Comparison of ENCODE assay signal across 8 cellular contexts in genomic region chr3:187740446-187741399, GRCh38. TPM values are rescaled to one million over a fixed set of nuclear protein-coding genes. Genes with fewer than 3 reads are reported as not detected.
A peak's percentile ranks its signal among the peaks of the same experiment; 100 is the strongest.
DNase-seq lines count a peak whose midpoint lies in the region; ATAC-seq and TF ChIP-seq lines count a peak whose summit lies in the region.

No MANE protein-coding gene starts in this region.

- H3K27ac ChIP-seq in duodenal mucosa (ENCODE audit: low read depth, low read length): peak overlapping the region; percentile 73

- peak overlapping the region; percentile 76 to 90 for H3K9ac ChIP-seq in duodenal mucosa (ENCODE audit: low read depth in 1 of 2, low read length in 2 of 2)

- no peak for TF ChIP-seq POLR2A in lower leg skin (IDR thresholded peaks at IDR 0.05)

- no peaks in the 10 kb centered on the region for H3K27me3 ChIP-seq in duodenal mucosa (ENCODE audit: control insufficient read depth in 1 of 2, insufficient read depth in 2 of 2, low read length in 2 of 2)

- ATAC-seq in GM18907 (IDR thresholded peaks at IDR 0.05; ENCODE audit: unreplicated experiment): no peak

- H3K4me3 ChIP-seq in duodenal mucosa (ENCODE audit: low read depth in 1 of 2, low read length in 2 of 2) (peak overlapping the region; percentile 91 to 93), lower leg skin (ENCODE audit: low read depth, poor library complexity, severe bottlenecking) (peak overlapping the region; percentile 45)

- DNase-seq in NCI-H1417 (lab: John Stamatoyannopoulos, UW) (peak; percentile 53 to 80 (median 72)), NCI-H1417 treated with DMSO at 0.1 percent for 48 hours (lab: John Stamatoyannopoulos, UW) (no peak), NCI-H2227 (lab: John Stamatoyannopoulos, UW; ENCODE audit: unreplicated experiment) (peak; percentile 58), lower leg skin (ENCODE audit: low spot score in 2 of 2) (peak in 1 of 2 donors; percentile 96)
- peak; percentile 74 to 80 for DNase-seq in activated CD4-positive, alpha-beta T cell treated with anti-CD3 and anti-CD28 coated beads, Interleukin-2, amount 50 U/mL, for 48 hours
- DNase-seq in stimulated activated CD4-positive, alpha-beta T cell treated with anti-CD3 and anti-CD28 coated beads, Interleukin-2, amount 100 ng/mL, for 24 hours: peak; percentile 79

- TF ChIP-seq CTCF in lower leg skin (IDR thresholded peaks at IDR 0.05): peak in 1 of 3 donors; percentile 90

- no peaks in the 10 kb centered on the region for H3K9me3 ChIP-seq in duodenal mucosa (ENCODE audit: control insufficient read depth in 1 of 2, low read length in 2 of 2)

- H3K36me3 ChIP-seq in duodenal mucosa (ENCODE audit: control insufficient read depth in 1 of 2, insufficient read depth in 2 of 2, low read length in 2 of 2): no peaks in the 10 kb centered on the region

- intact Hi-C loops in lower leg skin (cut with DNase I; ENCODE audit: low total_unique reads): no loop called here

- WGBS in lower leg skin, 2 donors: 0 to 2% methylated on average over 38 of the region's 38 CpGs

- peaks cover 16 to 46% of the 10 kb centered on the region in 2 donors for H3K4me1 ChIP-seq in duodenal mucosa (ENCODE audit: control insufficient read depth in 1 of 2, insufficient read depth in 2 of 2, low read length in 2 of 2)

RNA-seq across cellular contexts. Expression of gene BCL6, which starts 4.5 kb away (rescaled TPM):
- 100 to 1,000 TPM; 193 to 441 (median 282) TPM for total RNA-seq in lower leg skin

RNA-seq across cellular contexts. Expression of gene RTP2, which starts 38.4 kb away (rescaled TPM):
- total RNA-seq in lower leg skin: not detected
